29 cellular contexts compared by ENCODE assay signal in genomic region chr11:9320047-9320446, GRCh38. TPM values are rescaled to one million over a fixed set of nuclear protein-coding genes. Genes with fewer than 3 reads are reported as not detected.
DNase-seq lines count a peak whose midpoint lies in the region; ATAC-seq and TF ChIP-seq lines count a peak whose summit lies in the region.
"Had no signal": no experiment of that assay in that cellular context is flagged by ENCODE, and none has a peak within 500 bp of the region (broad histone marks: within the 10 kb centered on the region; RNA-seq: fewer than 3 reads in every experiment).

No MANE protein-coding gene starts in this region.

- H3K4me3 ChIP-seq in left lung = no peak overlapping the region
- no peak overlapping the region for H3K4me3 ChIP-seq in upper lobe of left lung
- H3K4me3 ChIP-seq: colonic mucosa, esophagus squamous epithelium, gastroesophageal sphincter, mucosa of descending colon, pancreas, SJSA1 had no signal

- H3K4me3 Mint-ChIP-seq in activated CD4-positive, alpha-beta T cell treated with anti-CD3 and anti-CD28 coated beads for 36 hours = no peak overlapping the region
- H3K4me3 Mint-ChIP-seq in activated T-helper 17 cell treated with anti-CD3 and anti-CD28 coated beads, Interleukin-2, amount 50 U/mL, for 72 hours = no peak overlapping the region
- H3K4me3 Mint-ChIP-seq: activated T-cell treated with anti-CD3 and anti-CD28 coated beads, Interleukin-2, amount 50 U/mL, for 24 hours; effector memory CD8-positive, alpha-beta T cell; nephron had no signal

- no peaks in the 10 kb centered on the region for H3K27me3 ChIP-seq in left lung
- no peaks in the 10 kb centered on the region for H3K27me3 ChIP-seq in upper lobe of left lung
- H3K27me3 ChIP-seq: brain microvascular endothelial cell, colonic mucosa, pancreas, SJSA1 had no signal

- POLR2A ChIA-PET in activated CD4-positive, alpha-beta T cell treated with anti-CD3 and anti-CD28 coated beads for 36 hours (lab: Charles Lee) = no interaction called here

- H3K27ac ChIP-seq in left lung = peak overlapping the region; percentile 24 to 56
- peak overlapping the region in 3 of 4 donors; percentile 56 to 76 (median 63) for H3K27ac ChIP-seq in upper lobe of left lung
- no peak overlapping the region for H3K27ac ChIP-seq in caudate nucleus (ENCODE audit: low read depth, low read length)
- H3K27ac ChIP-seq: 22Rv1, brain microvascular endothelial cell, colonic mucosa, esophagus squamous epithelium, gastroesophageal sphincter, KMS-11, pancreas, SJSA1 had no signal

- H3K4me1 ChIP-seq in left lung (peaks cover 7 to 27% of the 10 kb centered on the region in 2 donors), upper lobe of left lung (peaks cover 5 to 23% (median 10%) of the 10 kb centered on the region in 4 donors)
- H3K4me1 ChIP-seq: pancreas had no signal

- peak; percentile 12 for DNase-seq in activated CD4-positive, alpha-beta T cell treated with anti-CD3 and anti-CD28 coated beads for 36 hours
- DNase-seq in activated CD4-positive, alpha-beta T cell treated with anti-CD3 and anti-CD28 coated beads for 1 hour = no peak
- DNase-seq in left lung (no peak), upper lobe of left lung (no peak), NCI-H2227 (lab: John Stamatoyannopoulos, UW; ENCODE audit: unreplicated experiment) (no peak), caudate nucleus (lab: John Stamatoyannopoulos, UW) (no peak)
- DNase-seq in activated CD4-positive, CD25-positive, alpha-beta regulatory T cell treated with anti-CD3 and anti-CD28 coated beads, Interleukin-2, amount 50 U/mL, for 72 hours = no peak
- DNase-seq: activated CD8-positive, alpha-beta memory T cell treated with anti-CD3 and anti-CD28 coated beads for 24 hours; activated T-cell treated with anti-CD3 and anti-CD28 coated beads, Interleukin-2, amount 50 U/mL, for 24 hours; amniotic stem cell; brain microvascular endothelial cell; CD4-positive, CD25-positive, alpha-beta regulatory T cell; colonic mucosa; effector memory CD8-positive, alpha-beta T cell; esophagus squamous epithelium; hippocampal formation; NCI-H1436 treated with DMSO at 0.1 percent for 48 hours; NCI-H748 treated with DMSO at 0.1 percent for 48 hours; pancreas; small intestine; stimulated activated CD8-positive, alpha-beta memory T cell treated with anti-CD3 and anti-CD28 coated beads, Interleukin-4, amount 100 ng/mL, for 48 hours had no signal

- intact Hi-C loops in activated CD4-positive, alpha-beta T cell treated with anti-CD3 and anti-CD28 coated beads for 36 hours (cut with DNase I, micrococcal nuclease) = no loop called here
- intact Hi-C loops in left lung (cut with DNase I) = no loop called here

- no peak for TF ChIP-seq POLR2A in upper lobe of left lung (IDR thresholded peaks at IDR 0.05)

- H3K36me3 ChIP-seq in left lung (no peaks in the 10 kb centered on the region), upper lobe of left lung (no peaks in the 10 kb centered on the region)
- H3K36me3 ChIP-seq: brain microvascular endothelial cell, colonic mucosa, esophagus squamous epithelium, gastroesophageal sphincter, pancreas, SJSA1 had no signal

- peaks cover 18% of the 10 kb centered on the region for H3K27me3 Mint-ChIP-seq in activated CD4-positive, alpha-beta T cell treated with anti-CD3 and anti-CD28 coated beads for 36 hours
- H3K27me3 Mint-ChIP-seq in activated T-helper 17 cell treated with anti-CD3 and anti-CD28 coated beads, Interleukin-2, amount 50 U/mL, for 72 hours = peaks cover 14% of the 10 kb centered on the region

- WGBS in upper lobe of left lung, 2 donors = 87 to 93% methylated on average over 3 of the region's 3 CpGs

- H3K9me3 Mint-ChIP-seq in activated CD4-positive, alpha-beta T cell treated with anti-CD3 and anti-CD28 coated beads for 36 hours (ENCODE audit: low read depth) = no peaks in the 10 kb centered on the region
- H3K9me3 Mint-ChIP-seq in activated T-helper 17 cell treated with anti-CD3 and anti-CD28 coated beads, Interleukin-2, amount 50 U/mL, for 72 hours = no peaks in the 10 kb centered on the region
- H3K9me3 Mint-ChIP-seq: activated T-cell treated with anti-CD3 and anti-CD28 coated beads, Interleukin-2, amount 50 U/mL, for 24 hours; effector memory CD8-positive, alpha-beta T cell; nephron had no signal

- CTCF ChIA-PET in activated CD4-positive, alpha-beta T cell treated with anti-CD3 and anti-CD28 coated beads for 36 hours (lab: Charles Lee) = no interaction called here

- H3K36me3 Mint-ChIP-seq in activated CD4-positive, alpha-beta T cell treated with anti-CD3 and anti-CD28 coated beads for 36 hours (ENCODE audit: low read depth) = no peaks in the 10 kb centered on the region
- H3K36me3 Mint-ChIP-seq in activated T-helper 17 cell treated with anti-CD3 and anti-CD28 coated beads, Interleukin-2, amount 50 U/mL, for 72 hours (ENCODE audit: low read depth) = no peaks in the 10 kb centered on the region
- H3K36me3 Mint-ChIP-seq: CD4-positive, CD25-positive, alpha-beta regulatory T cell had no signal

- H3K9me3 ChIP-seq in left lung (no peaks in the 10 kb centered on the region), upper lobe of left lung (no peaks in the 10 kb centered on the region)
- H3K9me3 ChIP-seq: colonic mucosa, esophagus squamous epithelium, gastroesophageal sphincter, mucosa of descending colon, pancreas, SJSA1 had no signal

- peaks cover 5% of the 10 kb centered on the region for H3K4me1 Mint-ChIP-seq in activated CD4-positive, alpha-beta T cell treated with anti-CD3 and anti-CD28 coated beads for 36 hours
- peaks cover 5% of the 10 kb centered on the region for H3K4me1 Mint-ChIP-seq in activated T-helper 17 cell treated with anti-CD3 and anti-CD28 coated beads, Interleukin-2, amount 50 U/mL, for 72 hours

- TF ChIP-seq CTCF in left lung (IDR thresholded peaks at IDR 0.05) (no peak), upper lobe of left lung (IDR thresholded peaks at IDR 0.05) (no peak)

- no peak for TF ChIP-seq EP300 in upper lobe of left lung (IDR thresholded peaks at IDR 0.05)

- no peak overlapping the region for H3K27ac Mint-ChIP-seq in activated CD4-positive, alpha-beta T cell treated with anti-CD3 and anti-CD28 coated beads for 36 hours
- H3K27ac Mint-ChIP-seq in activated T-helper 17 cell treated with anti-CD3 and anti-CD28 coated beads, Interleukin-2, amount 50 U/mL, for 72 hours = no peak overlapping the region
- H3K27ac Mint-ChIP-seq: activated T-cell treated with anti-CD3 and anti-CD28 coated beads, Interleukin-2, amount 50 U/mL, for 24 hours; CD4-positive, CD25-positive, alpha-beta regulatory T cell; effector memory CD8-positive, alpha-beta T cell had no signal

- peak; percentile 61 for ATAC-seq in activated CD4-positive, alpha-beta T cell treated with anti-CD3 and anti-CD28 coated beads for 36 hours
- peak; percentile 65 for ATAC-seq in activated T-helper 17 cell treated with anti-CD3 and anti-CD28 coated beads, Interleukin-2, amount 50 U/mL, for 72 hours (replicated peaks)
- ATAC-seq in left lung = peak; percentile 30
- no peak for ATAC-seq in upper lobe of left lung (ENCODE audit: low FRiP score in 2 of 2)
- ATAC-seq: effector memory CD8-positive, alpha-beta T cell; gastroesophageal sphincter; HCT116; mucosa of descending colon; pancreas had no signal

RNA-seq across cellular contexts. Expression of gene TMEM41B, which starts 5.7 kb away (rescaled TPM):
- 10 to 100 TPM; 20.2 to 29.3 TPM for total RNA-seq in activated CD4-positive, alpha-beta T cell treated with anti-CD3 and anti-CD28 coated beads for 36 hours
- total RNA-seq in activated T-helper 17 cell treated with anti-CD3 and anti-CD28 coated beads, Interleukin-2, amount 50 U/mL, for 72 hours = 10 to 100 TPM; 24.2 to 33.5 TPM
- total RNA-seq in left lung = 10 to 100 TPM; 71.9 to 77.1 TPM
- 100 to 1,000 TPM in 2 of 6 donors, 10 to 100 TPM in 4; 61.7 to 114 (median 88.5) TPM for total RNA-seq in upper lobe of left lung

RNA-seq across cellular contexts. Expression of gene DENND5A, which starts 54.9 kb away (rescaled TPM):
- total RNA-seq in activated CD4-positive, alpha-beta T cell treated with anti-CD3 and anti-CD28 coated beads for 36 hours = 10 to 100 TPM; 43.6 to 62.6 TPM
- 10 to 100 TPM; 18.9 to 68.5 TPM for total RNA-seq in activated T-helper 17 cell treated with anti-CD3 and anti-CD28 coated beads, Interleukin-2, amount 50 U/mL, for 72 hours
- 10 to 100 TPM; 65.7 to 99.8 TPM for total RNA-seq in left lung
- 100 to 1,000 TPM in 3 of 6 donors, 10 to 100 TPM in 3; 84.4 to 159 (median 98.8) TPM for total RNA-seq in upper lobe of left lung

Comparison
In these comparisons a context has a peak if more than half of its experiments do, and no peak if none do; other contexts are left out.
1. ATAC-seq: peak in activated CD4-positive, alpha-beta T cell treated with anti-CD3 and anti-CD28 coated beads for 36 hours (single experiment), activated T-helper 17 cell treated with anti-CD3 and anti-CD28 coated beads, Interleukin-2, amount 50 U/mL, for 72 hours (single experiment) and left lung (single experiment); none in upper lobe of left lung (0 of 2).